11 cellular contexts compared by ENCODE assay signal in genomic region chr6:37136821-37137200, GRCh38. TPM values are rescaled to one million over a fixed set of nuclear protein-coding genes. Genes with fewer than 3 reads are reported as not detected.
A peak's percentile ranks its signal among the peaks of the same experiment; 100 is the strongest.
DNase-seq lines count a peak whose midpoint lies in the region; ATAC-seq and TF ChIP-seq lines count a peak whose summit lies in the region.
"Had no signal": no experiment of that assay in that cellular context is flagged by ENCODE, and none has a peak within 500 bp of the region (broad histone marks: within the 10 kb centered on the region; RNA-seq: fewer than 3 reads in every experiment).

No MANE protein-coding gene starts in this region.

- no TSS peak for BruUV-seq in OCI-LY7 (replicated peaks; lab: Mats Ljungman, UMichigan)

- H2AFZ ChIP-seq in OCI-LY7 (ENCODE audit: low read length), result no peak overlapping the region

- no peaks in the 10 kb centered on the region for H3K79me2 ChIP-seq in OCI-LY7 (ENCODE audit: insufficient read depth, low read depth, low read length)

- DNase-seq in CD4-positive, alpha-beta memory T cell, result no peak
- DNase-seq in OCI-LY7 (ENCODE audit: low spot score) (no peak), epithelial cell of prostate (ENCODE audit: low read depth, low spot score) (no peak), neural crest cell (ENCODE audit: low read depth, low spot score) (no peak), NCI-H1417 (lab: John Stamatoyannopoulos, UW) (no peak)
- DNase-seq in effector CD8-positive, alpha-beta T cell (lab: John Stamatoyannopoulos, UW), result no peak
- DNase-seq: NCI-H2227 treated with DMSO at 0.1 percent for 48 hours had no signal

- POLR2A ChIA-PET in CD4-positive, alpha-beta memory T cell (lab: Charles Lee; ENCODE audit: partially characterized antibody), result interaction anchor here (0.6 to 6.0 kb wide), 2 partner anchors 34 to 93 kb away, joined by 3 to 59 read pairs; partner anchors contain the start of gene PIM1
- POLR2A ChIA-PET in OCI-LY7 (lab: Charles Lee), result interaction anchor here (0.6 kb wide), 1 partner anchor 69 kb away, joined by 3 read pairs; no protein-coding TSS in a partner anchor

- H3K27me3 ChIP-seq in CD4-positive, alpha-beta memory T cell (ENCODE audit: insufficient read depth, low read length), result no peaks in the 10 kb centered on the region

- H3K4me2 ChIP-seq in OCI-LY7 (ENCODE audit: low read length), result peak overlapping the region; percentile 19; the same call in 1 of the 2 replicates

- peaks cover 47% of the 10 kb centered on the region for H3K4me1 ChIP-seq in CD4-positive, alpha-beta memory T cell (ENCODE audit: insufficient read depth, low read length)
- peaks cover 1% of the 10 kb centered on the region for H3K4me1 ChIP-seq in OCI-LY7 (ENCODE audit: insufficient read depth, low read length, poor library complexity, severe bottlenecking)

- H3K36me3 Mint-ChIP-seq in CD4-positive, alpha-beta memory T cell, result no peaks in the 10 kb centered on the region
- no peaks in the 10 kb centered on the region for H3K36me3 Mint-ChIP-seq in neural crest cell (ENCODE audit: low read depth)
- H3K36me3 Mint-ChIP-seq: activated naive CD8-positive, alpha-beta T cell treated with anti-CD3 and anti-CD28 coated beads for 36 hours; naive thymus-derived CD4-positive, alpha-beta T cell had no signal

- CTCF ChIA-PET in CD4-positive, alpha-beta memory T cell (lab: Charles Lee; ENCODE audit: partially characterized antibody), result interaction anchor here (1.3 to 3.1 kb wide), 5 partner anchors 16 to 86 kb away, joined by 3 to 18 read pairs (median 4); no protein-coding TSS in a partner anchor
- CTCF ChIA-PET in OCI-LY7 (lab: Charles Lee; ENCODE audit: unreplicated experiment), result no interaction called here

- H3K4me3 ChIP-seq in CD4-positive, alpha-beta memory T cell (ENCODE audit: low read length in 2 of 2), result no peak overlapping the region
- H3K4me3 ChIP-seq in OCI-LY7 (ENCODE audit: low read depth, low read length, poor library complexity, severe bottlenecking), result no peak overlapping the region

- no peaks in the 10 kb centered on the region for H3K36me3 ChIP-seq in CD4-positive, alpha-beta memory T cell (ENCODE audit: insufficient read depth, low read length)
- no peaks in the 10 kb centered on the region for H3K36me3 ChIP-seq in OCI-LY7 (ENCODE audit: insufficient read depth, low read length)

- ATAC-seq in GM19351 (IDR thresholded peaks at IDR 0.05; ENCODE audit: unreplicated experiment) (no peak), GM18868 (IDR thresholded peaks at IDR 0.05; ENCODE audit: unreplicated experiment) (no peak)

- intact Hi-C loops in CD4-positive, alpha-beta memory T cell (cut with micrococcal nuclease), result no loop called here
- intact Hi-C loops in OCI-LY7 (cut with micrococcal nuclease; ENCODE audit: unreplicated experiment), result no loop called here

- no peaks in the 10 kb centered on the region for H3K9me2 ChIP-seq in OCI-LY7 (ENCODE audit: insufficient read depth, low read length)

- peaks cover 18 to 51% (median 40%) of the 10 kb centered on the region in 4 donors for H3K4me1 Mint-ChIP-seq in CD4-positive, alpha-beta memory T cell
- H3K4me1 Mint-ChIP-seq in neural crest cell, result peaks cover 48% of the 10 kb centered on the region

- no peak for TF ChIP-seq CTCF in OCI-LY7 (conservative IDR thresholded peaks at IDR 0.05; ENCODE audit: low read length)
- no peak for TF ChIP-seq CTCF in neural crest cell (conservative IDR thresholded peaks at IDR 0.05)

- H3K9me3 ChIP-seq in CD4-positive, alpha-beta memory T cell (ENCODE audit: control insufficient read depth in 1 of 2, low read length in 2 of 2), result no peaks in the 10 kb centered on the region
- no peaks in the 10 kb centered on the region for H3K9me3 ChIP-seq in OCI-LY7 (ENCODE audit: low read length)

- H3K27ac ChIP-seq in CD4-positive, alpha-beta memory T cell (ENCODE audit: low read depth, low read length), result no peak overlapping the region
- no peak overlapping the region for H3K27ac ChIP-seq in OCI-LY7 (ENCODE audit: low read depth, low read length, poor library complexity, severe bottlenecking)
- peak overlapping the region; percentile 97 for H3K27ac ChIP-seq in epithelial cell of prostate

- peak overlapping the region in 6 of 7 donors; percentile 70 to 95 (median 84) for H3K27ac Mint-ChIP-seq in CD4-positive, alpha-beta memory T cell
- peak overlapping the region; percentile 98 for H3K27ac Mint-ChIP-seq in neural crest cell (ENCODE audit: unreplicated experiment)

- H3K27me3 Mint-ChIP-seq in CD4-positive, alpha-beta memory T cell, result no peaks in the 10 kb centered on the region
- H3K27me3 Mint-ChIP-seq in neural crest cell (ENCODE audit: low read depth), result no peaks in the 10 kb centered on the region
- H3K27me3 Mint-ChIP-seq: activated naive CD8-positive, alpha-beta T cell treated with anti-CD3 and anti-CD28 coated beads for 36 hours; naive thymus-derived CD4-positive, alpha-beta T cell had no signal

- H4K20me1 ChIP-seq in OCI-LY7 (ENCODE audit: insufficient read depth, low read length), result no peaks in the 10 kb centered on the region

- H3K9me3 Mint-ChIP-seq in CD4-positive, alpha-beta memory T cell, result no peaks in the 10 kb centered on the region
- H3K9me3 Mint-ChIP-seq in neural crest cell, result no peaks in the 10 kb centered on the region
- H3K9me3 Mint-ChIP-seq: activated naive CD8-positive, alpha-beta T cell treated with anti-CD3 and anti-CD28 coated beads for 36 hours; naive thymus-derived CD4-positive, alpha-beta T cell had no signal

- peak overlapping the region in 6 of 8 donors; percentile 49 to 71 (median 58) for H3K4me3 Mint-ChIP-seq in CD4-positive, alpha-beta memory T cell
- H3K4me3 Mint-ChIP-seq in neural crest cell, result peak overlapping the region; percentile 77
- H3K4me3 Mint-ChIP-seq: naive thymus-derived CD4-positive, alpha-beta T cell had no signal

RNA-seq across cellular contexts. Expression of gene PIM1, which starts 33.1 kb away (rescaled TPM):
- total RNA-seq in CD4-positive, alpha-beta memory T cell, result 100 to 1,000 TPM; 124 to 125 TPM
- polyA plus RNA-seq in CD4-positive, alpha-beta memory T cell, result 100 to 1,000 TPM; 268 to 334 TPM
- total RNA-seq in OCI-LY7 (2014; rRNA removed; shearing (Covaris generic)), result 27.4 and 31.4 TPM in 2 replicates
- total RNA-seq in OCI-LY7 (2022) (24.7 and 35.8 TPM in 2 replicates), neural crest cell (8.6 and 9.1 TPM in 2 replicates)
